ENCODE assay signal across 21 cellular contexts in genomic region chr4:133464311-133464710, GRCh38.
A peak's percentile ranks its signal among the peaks of the same experiment; 100 is the strongest.
DNase-seq lines count a peak whose midpoint lies in the region; ATAC-seq and TF ChIP-seq lines count a peak whose summit lies in the region.
"Had no signal": no experiment of that assay in that cellular context is flagged by ENCODE, and none has a peak within 500 bp of the region (broad histone marks: within the 10 kb centered on the region; RNA-seq: fewer than 3 reads in every experiment).

No MANE protein-coding gene starts in this region.

- H3K27me3 ChIP-seq in foreskin keratinocyte: no peaks in the 10 kb centered on the region
- no peaks in the 10 kb centered on the region for H3K27me3 ChIP-seq in spleen (replicated peaks in 1 of 7)

- H3K9me3 ChIP-seq in spleen: peaks cover 0 to 7% (median 0%) of the 10 kb centered on the region in 8 donors

- intact Hi-C loops in spleen (cut with DNase I; ENCODE audit: low total_unique reads): no loop called here

- H3K4me3 ChIP-seq in spleen: no peak overlapping the region

- TF ChIP-seq POLR2A in spleen (IDR thresholded peaks at IDR 0.05): no peak

- no peaks in the 10 kb centered on the region for H3K36me3 ChIP-seq in spleen

- WGBS in spleen, 5 donors: 76 to 93% (median 90%) methylated on average over 4 of the region's 4 CpGs

- peak; percentile 13 for DNase-seq in EH (ENCODE audit: low read depth)
- peak; percentile 15 for DNase-seq in HT1080 (ENCODE audit: low read depth)
- peak; percentile 31 for DNase-seq in amniotic epithelial cell (ENCODE audit: low read depth)
- DNase-seq in foreskin keratinocyte: peak in 1 of 2 donors; percentile 28
- DNase-seq in SIG-M5 (lab: John Stamatoyannopoulos, UW): no peak
- no peak for DNase-seq in NCI-H2196 (lab: John Stamatoyannopoulos, UW; ENCODE audit: unreplicated experiment)
- no peak for DNase-seq in spleen
- DNase-seq: CD4-positive, CD25-positive, alpha-beta regulatory T cell; COR-L47; H7; IMR-90; Karpas-422; NCI-H1105; NCI-H1694; NCI-H524; NCI-H82; OCI-M1; RPMI8226; SHP77 treated with DMSO at 0.1 percent for 48 hours had no signal

- ATAC-seq in foreskin keratinocyte (peak; percentile 58), GM18498 (IDR thresholded peaks at IDR 0.05; ENCODE audit: unreplicated experiment) (no peak)
- ATAC-seq: SK-N-SH treated with all-trans-retinoic acid at 6 μM for 48 hours had no signal

- TF ChIP-seq CTCF in foreskin keratinocyte (conservative IDR thresholded peaks at IDR 0.05): no peak
- TF ChIP-seq CTCF in spleen (IDR thresholded peaks at IDR 0.05 in 8 of 11, conservative IDR thresholded peaks at IDR 0.05 in 3 of 11): no peak

- H3K4me1 ChIP-seq in foreskin keratinocyte: no peaks in the 10 kb centered on the region
- no peaks in the 10 kb centered on the region for H3K4me1 ChIP-seq in spleen

- H3K27ac ChIP-seq in foreskin keratinocyte (no peak overlapping the region), spleen (no peak overlapping the region)

Comparison
In these comparisons a context has a peak if more than half of its experiments do, and no peak if none do; other contexts are left out.
1. DNase-seq: peak in EH (single experiment), HT1080 (single experiment) and amniotic epithelial cell (single experiment); none in SIG-M5 (single experiment), NCI-H2196 (single experiment) and spleen (single experiment).